26 cellular contexts compared by ENCODE assay signal in the genomic region with DNA sequence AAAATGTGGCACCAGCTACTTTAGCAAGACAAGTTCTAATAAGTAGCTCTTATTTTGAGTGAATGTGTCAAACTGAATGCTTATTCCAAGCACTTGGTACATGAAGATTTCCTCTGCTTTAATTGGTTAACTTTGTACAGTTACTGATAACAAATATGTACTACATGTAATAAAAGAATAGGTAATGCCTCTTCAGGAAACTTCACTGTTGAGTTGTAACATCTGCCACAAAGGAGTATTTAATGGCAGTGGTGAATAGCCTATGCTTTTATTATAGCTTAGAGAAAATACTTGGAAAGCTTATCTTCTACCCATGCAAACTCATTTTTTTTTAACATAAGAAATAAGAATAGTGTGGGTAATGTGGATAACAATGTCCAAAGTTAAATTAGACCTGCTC.
"Had no signal": no experiment of that assay in that cellular context is flagged by ENCODE, and none has a peak within 500 bp of the region (broad histone marks: within the 10 kb centered on the region; RNA-seq: fewer than 3 reads in every experiment).

No MANE protein-coding gene starts in this region.

- H3K27ac ChIP-seq: adrenal gland, body of pancreas, epithelial cell of prostate, esophagus squamous epithelium, gastroesophageal sphincter had no signal

- H3K27me3 ChIP-seq: adrenal gland, body of pancreas, esophagus squamous epithelium, gastroesophageal sphincter had no signal

- H3K9me3 ChIP-seq: adrenal gland, body of pancreas, esophagus squamous epithelium, gastroesophageal sphincter had no signal

- DNase-seq: activated CD4-positive, alpha-beta memory T cell treated with anti-CD3 and anti-CD28 coated beads for 36 hours; activated CD4-positive, alpha-beta T cell treated with anti-CD3 and anti-CD28 coated beads for 36 hours; activated CD4-positive, alpha-beta T cell treated with anti-CD3 and anti-CD28 coated beads, Interleukin-2, amount 10 ng/mL, durations not matched to agents 24 days and 14 days; activated CD4-positive, CD25-positive, alpha-beta regulatory T cell; activated CD4-positive, CD25-positive, alpha-beta regulatory T cell treated with anti-CD3 and anti-CD28 coated beads, Interleukin-2, amount 50 U/mL, for 72 hours; activated CD8-positive, alpha-beta memory T cell treated with anti-CD3 and anti-CD28 coated beads, Interleukin-2, amount 10 ng/mL, durations not matched to agents 7 days and 5 days; activated CD8-positive, alpha-beta memory T cell treated with anti-CD3 and anti-CD28 coated beads, Interleukin-2, amount 50 U/mL, for 4 hours; activated CD8-positive, alpha-beta T cell treated with anti-CD3 and anti-CD28 coated beads, Interleukin-2, amount 10 ng/mL, durations not matched to agents 7 days and 5 days; activated effector memory CD4-positive, alpha-beta T cell treated with anti-CD3 and anti-CD28 coated beads, Interleukin-2, amount 50 U/mL, for 16 hours; activated naive CD4-positive, alpha-beta T cell treated with anti-CD3 and anti-CD28 coated beads for 36 hours; activated naive CD8-positive, alpha-beta T cell treated with anti-CD3 and anti-CD28 coated beads for 36 hours; activated naive CD8-positive, alpha-beta T cell treated with anti-CD3 and anti-CD28 coated beads, Interleukin-2, amount 50 U/mL, for 24 hours; activated T-cell treated with anti-CD3 and anti-CD28 coated beads, Interleukin-2, amount 50 U/mL, for 1 hour; activated T-cell treated with anti-CD3 and anti-CD28 coated beads, Interleukin-2, amount 50 U/mL, for 48 hours; adrenal gland; amygdala; aorta; body of pancreas; cortex of kidney; dermis blood vessel endothelial cell; effector CD4-positive, alpha-beta T cell; esophagus squamous epithelium; foreskin melanocyte; T-helper 2 cell had no signal

- H3K4me3 ChIP-seq: adrenal gland, body of pancreas, esophagus squamous epithelium, gastroesophageal sphincter had no signal

- H3K36me3 ChIP-seq: adrenal gland had no signal
